In genomic region chr2:78564666-78565065, GRCh38 we compare ENCODE assay signal across 20 cellular contexts.
"Had no signal": no experiment of that assay in that cellular context is flagged by ENCODE, and none has a peak within 500 bp of the region (broad histone marks: within the 10 kb centered on the region; RNA-seq: fewer than 3 reads in every experiment).

No MANE protein-coding gene starts in this region.

- DNase-seq: stimulated activated CD4-positive, alpha-beta T cell treated with anti-CD3 and anti-CD28 coated beads, Interleukin-2, amount 100 ng/mL, for 48 hours; stimulated activated CD4-positive, alpha-beta T cell treated with anti-CD3 and anti-CD28 coated beads, Interleukin-4, amount 100 ng/mL, for 1 hour; stimulated activated CD4-positive, alpha-beta T cell treated with anti-CD3 and anti-CD28 coated beads, Interleukin-4, amount 100 ng/mL, for 24 hours; stimulated activated CD4-positive, alpha-beta T cell treated with anti-CD3 and anti-CD28 coated beads, Interleukin-4, amount 100 ng/mL, for 4 hours; stimulated activated CD8-positive, alpha-beta memory T cell treated with anti-CD3 and anti-CD28 coated beads, Interleukin-4, amount 100 ng/mL, for 48 hours; stimulated activated naive B cell treated with anti-CD40 and anti-IgM and Interleukin-4, amounts not matched to agents 10 μg/mL and 1 μg/mL and 100 μg/mL, for 72 hours; stimulated activated naive CD4-positive, alpha-beta T cell; stimulated activated naive CD4-positive, alpha-beta T cell treated with Interleukin-2 at 50 U/mL for 16 hours; stimulated activated naive CD8-positive, alpha-beta T cell treated with anti-CD3 and anti-CD28 coated beads, Interleukin-15, amount 100 ng/mL, for 72 hours; stimulated activated naive CD8-positive, alpha-beta T cell treated with anti-CD3 and anti-CD28 coated beads, Interleukin-15, Interleukin-2, amounts not matched to agents 100 U/mL and 50 U/mL, for 24 hours; stomach; substantia nigra; testis; thyroid gland; tibial artery; transverse colon; trophoblast cell; upper lobe of left lung; upper lobe of right lung; uterus had no signal
